Comparison of ENCODE assay signal across 8 cellular contexts in genomic region chrX:138026211-138026610, GRCh38.
A peak's percentile ranks its signal among the peaks of the same experiment; 100 is the strongest.
DNase-seq lines count a peak whose midpoint lies in the region; FAIRE-seq and TF ChIP-seq lines count a peak whose summit lies in the region.

No MANE protein-coding gene starts in this region.

- H3K27ac Mint-ChIP-seq in endothelial cell (ENCODE audit: unreplicated experiment), result no peak overlapping the region
- H3K27ac Mint-ChIP-seq in activated naive CD8-positive, alpha-beta T cell treated with anti-CD3 and anti-CD28 coated beads for 36 hours, result no peak overlapping the region

- H3K4me3 ChIP-seq in AG10803 (ENCODE audit: low read length), result no peak overlapping the region

- peak; percentile 72 for FAIRE-seq in GM19239 (lab: Jason Lieb, UNC)
- FAIRE-seq in H54 (lab: Jason Lieb, UNC), result no peak

- no peak for TF ChIP-seq POLR2A in H54 (IDR thresholded peaks at IDR 0.05; ENCODE audit: low read depth, low read length)

- H3K36me3 Mint-ChIP-seq in endothelial cell (ENCODE audit: low read depth, unreplicated experiment), result no peaks in the 10 kb centered on the region
- no peaks in the 10 kb centered on the region for H3K36me3 Mint-ChIP-seq in activated naive CD8-positive, alpha-beta T cell treated with anti-CD3 and anti-CD28 coated beads for 36 hours

- no peaks in the 10 kb centered on the region for H3K9me3 Mint-ChIP-seq in endothelial cell (ENCODE audit: unreplicated experiment)
- no peaks in the 10 kb centered on the region for H3K9me3 Mint-ChIP-seq in activated naive CD8-positive, alpha-beta T cell treated with anti-CD3 and anti-CD28 coated beads for 36 hours

- no peak overlapping the region for H3K4me3 Mint-ChIP-seq in endothelial cell (ENCODE audit: unreplicated experiment)
- no peak overlapping the region for H3K4me3 Mint-ChIP-seq in activated naive CD8-positive, alpha-beta T cell treated with anti-CD3 and anti-CD28 coated beads for 36 hours

- no peaks in the 10 kb centered on the region for H3K27me3 Mint-ChIP-seq in endothelial cell (ENCODE audit: unreplicated experiment)
- H3K27me3 Mint-ChIP-seq in activated naive CD8-positive, alpha-beta T cell treated with anti-CD3 and anti-CD28 coated beads for 36 hours, result peaks cover 8% of the 10 kb centered on the region

- H3K4me1 Mint-ChIP-seq in endothelial cell (ENCODE audit: unreplicated experiment), result no peaks in the 10 kb centered on the region
- no peaks in the 10 kb centered on the region for H3K4me1 Mint-ChIP-seq in activated naive CD8-positive, alpha-beta T cell treated with anti-CD3 and anti-CD28 coated beads for 36 hours

- no peak for DNase-seq in AG10803 (ENCODE audit: low read depth)
- no peak for DNase-seq in GM19239 (ENCODE audit: insufficient read length, low spot score)
- DNase-seq in MV-4-11 (lab: John Stamatoyannopoulos, UW), result peak; percentile 30
- no peak for DNase-seq in endothelial cell (ENCODE audit: low spot score)
- DNase-seq in EL, result no peak
- no peak for DNase-seq in activated naive CD8-positive, alpha-beta T cell treated with anti-CD3 and anti-CD28 coated beads for 36 hours
- DNase-seq in H54 (ENCODE audit: insufficient read length, low spot score), result no peak
- DNase-seq in T1000 (lab: John Stamatoyannopoulos, UW), result no peak

- TF ChIP-seq CTCF in AG10803 (conservative IDR thresholded peaks at IDR 0.05; ENCODE audit: low read length) (peak; percentile 37), endothelial cell (IDR thresholded peaks at IDR 0.05; ENCODE audit: unreplicated experiment) (peak; percentile 47)
